In genomic region chr1:22522221-22522743, GRCh38 we compare ENCODE assay signal across 31 cellular contexts. TPM values are rescaled to one million over a fixed set of nuclear protein-coding genes. Genes with fewer than 3 reads are reported as not detected.
"Had no signal": no experiment of that assay in that cellular context is flagged by ENCODE, and none has a peak within 500 bp of the region (broad histone marks: within the 10 kb centered on the region; RNA-seq: fewer than 3 reads in every experiment).

No MANE protein-coding gene starts in this region.

- H3K27me3 Mint-ChIP-seq: stimulated activated memory B cell treated with anti-CD40 and anti-IgM and Interleukin-4, amounts not matched to agents 10 μg/mL and 1 μg/mL and 100 μg/mL, for 72 hours; stimulated activated naive B cell treated with anti-CD40 and anti-IgM and Interleukin-4, amounts not matched to agents 10 μg/mL and 1 μg/mL and 100 μg/mL, for 72 hours; stimulated activated naive CD8-positive, alpha-beta T cell treated with anti-CD3 and anti-CD28 coated beads, Interleukin-15, amount 100 ng/mL, for 72 hours; stimulated activated naive CD8-positive, alpha-beta T cell treated with anti-CD3 and anti-CD28 coated beads, Interleukin-15, Interleukin-2, amounts not matched to agents 100 ng/mL and 50 ng/mL, for 24 hours; type B pancreatic cell had no signal

- ATAC-seq: stimulated activated effector memory CD8-positive, alpha-beta T cell treated with anti-CD3 and anti-CD28 coated beads, Interleukin-12 subunit alpha, Interleukin-12 subunit beta, amount 100 ng/mL, for 72 hours; stimulated activated memory B cell treated with anti-CD40 and anti-IgM and Interleukin-4, amounts not matched to agents 10 μg/mL and 1 μg/mL and 100 μg/mL, for 72 hours; stimulated activated naive B cell treated with anti-CD40 and anti-IgM and Interleukin-4, amounts not matched to agents 10 μg/mL and 1 μg/mL and 100 μg/mL, for 72 hours; stimulated activated naive CD8-positive, alpha-beta T cell treated with anti-CD3 and anti-CD28 coated beads, Interleukin-15, amount 100 ng/mL, for 72 hours; stimulated activated naive CD8-positive, alpha-beta T cell treated with anti-CD3 and anti-CD28 coated beads, Interleukin-15, Interleukin-2, amounts not matched to agents 100 U/mL and 50 U/mL, for 24 hours; upper lobe of right lung had no signal

- H3K27ac Mint-ChIP-seq: stimulated activated effector memory CD8-positive, alpha-beta T cell treated with anti-CD3 and anti-CD28 coated beads, Interleukin-12 subunit alpha, Interleukin-12 subunit beta, amount 100 ng/mL, for 72 hours; stimulated activated memory B cell treated with anti-CD40 and anti-IgM and Interleukin-4, amounts not matched to agents 10 μg/mL and 1 μg/mL and 100 μg/mL, for 72 hours; stimulated activated naive B cell treated with anti-CD40 and anti-IgM and Interleukin-4, amounts not matched to agents 10 μg/mL and 1 μg/mL and 100 μg/mL, for 72 hours; stimulated activated naive CD8-positive, alpha-beta T cell treated with anti-CD3 and anti-CD28 coated beads, Interleukin-15, amount 100 ng/mL, for 72 hours; stimulated activated naive CD8-positive, alpha-beta T cell treated with anti-CD3 and anti-CD28 coated beads, Interleukin-15, Interleukin-2, amounts not matched to agents 100 ng/mL and 50 ng/mL, for 24 hours; type B pancreatic cell had no signal

- H3K4me1 Mint-ChIP-seq: stimulated activated effector memory CD8-positive, alpha-beta T cell treated with anti-CD3 and anti-CD28 coated beads, Interleukin-12 subunit alpha, Interleukin-12 subunit beta, amount 100 ng/mL, for 72 hours; stimulated activated memory B cell treated with anti-CD40 and anti-IgM and Interleukin-4, amounts not matched to agents 10 μg/mL and 1 μg/mL and 100 μg/mL, for 72 hours; stimulated activated naive B cell treated with anti-CD40 and anti-IgM and Interleukin-4, amounts not matched to agents 10 μg/mL and 1 μg/mL and 100 μg/mL, for 72 hours; stimulated activated naive CD8-positive, alpha-beta T cell treated with anti-CD3 and anti-CD28 coated beads, Interleukin-15, amount 100 ng/mL, for 72 hours had no signal

- H3K36me3 ChIP-seq: uterus had no signal

- FAIRE-seq: urothelium cell line had no signal

- H3K27me3 ChIP-seq: stomach, suprapubic skin, testis, thyroid gland, tibial artery, tibial nerve, transverse colon, upper lobe of left lung, upper lobe of right lung, uterus, vagina had no signal

- H3K4me3 ChIP-seq: stomach, suprapubic skin, testis, thoracic aorta, thyroid gland, tibial artery, tibial nerve, transverse colon, upper lobe of left lung, upper lobe of right lung, uterus, vagina had no signal

- DNase-seq: stimulated activated CD4-positive, alpha-beta T cell treated with anti-CD3 and anti-CD28 coated beads, Interleukin-2, amount 100 ng/mL, for 48 hours; stimulated activated CD4-positive, alpha-beta T cell treated with anti-CD3 and anti-CD28 coated beads, Interleukin-4, amount 100 ng/mL, for 1 hour; stimulated activated CD4-positive, alpha-beta T cell treated with anti-CD3 and anti-CD28 coated beads, Interleukin-4, amount 100 ng/mL, for 24 hours; stimulated activated CD4-positive, alpha-beta T cell treated with anti-CD3 and anti-CD28 coated beads, Interleukin-4, amount 100 ng/mL, for 4 hours; stimulated activated CD8-positive, alpha-beta memory T cell treated with anti-CD3 and anti-CD28 coated beads, Interleukin-4, amount 100 ng/mL, for 48 hours; stimulated activated naive B cell treated with anti-CD40 and anti-IgM and Interleukin-4, amounts not matched to agents 10 μg/mL and 1 μg/mL and 100 μg/mL, for 72 hours; stimulated activated naive CD4-positive, alpha-beta T cell; stimulated activated naive CD4-positive, alpha-beta T cell treated with Interleukin-2 at 50 U/mL for 16 hours; stimulated activated naive CD8-positive, alpha-beta T cell treated with anti-CD3 and anti-CD28 coated beads, Interleukin-15, amount 100 ng/mL, for 72 hours; stimulated activated naive CD8-positive, alpha-beta T cell treated with anti-CD3 and anti-CD28 coated beads, Interleukin-15, Interleukin-2, amounts not matched to agents 100 U/mL and 50 U/mL, for 24 hours; stomach; substantia nigra; testis; thyroid gland; tibial artery; transverse colon; trophoblast cell; upper lobe of left lung; upper lobe of right lung; uterus had no signal

- H3K27ac ChIP-seq: stomach, suprapubic skin, testis, thoracic aorta, thyroid gland, tibial artery, tibial nerve, transverse colon, upper lobe of left lung, upper lobe of right lung, uterus, vagina had no signal

- H3K4me1 ChIP-seq: suprapubic skin, testis, tibial artery, tibial nerve, transverse colon, upper lobe of left lung, upper lobe of right lung, uterus, vagina had no signal

- H3K9me3 ChIP-seq: stomach, suprapubic skin, testis, thoracic aorta, thyroid gland, tibial artery, tibial nerve, transverse colon, upper lobe of left lung, upper lobe of right lung, uterus, vagina had no signal

- H3K9me3 Mint-ChIP-seq: stimulated activated effector memory CD8-positive, alpha-beta T cell treated with anti-CD3 and anti-CD28 coated beads, Interleukin-12 subunit alpha, Interleukin-12 subunit beta, amount 100 ng/mL, for 72 hours; stimulated activated memory B cell treated with anti-CD40 and anti-IgM and Interleukin-4, amounts not matched to agents 10 μg/mL and 1 μg/mL and 100 μg/mL, for 72 hours; stimulated activated naive B cell treated with anti-CD40 and anti-IgM and Interleukin-4, amounts not matched to agents 10 μg/mL and 1 μg/mL and 100 μg/mL, for 72 hours; stimulated activated naive CD8-positive, alpha-beta T cell treated with anti-CD3 and anti-CD28 coated beads, Interleukin-15, amount 100 ng/mL, for 72 hours; stimulated activated naive CD8-positive, alpha-beta T cell treated with anti-CD3 and anti-CD28 coated beads, Interleukin-15, Interleukin-2, amounts not matched to agents 100 ng/mL and 50 ng/mL, for 24 hours; type B pancreatic cell had no signal

- H3K4me3 Mint-ChIP-seq: stimulated activated effector memory CD8-positive, alpha-beta T cell treated with anti-CD3 and anti-CD28 coated beads, Interleukin-12 subunit alpha, Interleukin-12 subunit beta, amount 100 ng/mL, for 72 hours; stimulated activated memory B cell treated with anti-CD40 and anti-IgM and Interleukin-4, amounts not matched to agents 10 μg/mL and 1 μg/mL and 100 μg/mL, for 72 hours; stimulated activated naive B cell treated with anti-CD40 and anti-IgM and Interleukin-4, amounts not matched to agents 10 μg/mL and 1 μg/mL and 100 μg/mL, for 72 hours; stimulated activated naive CD8-positive, alpha-beta T cell treated with anti-CD3 and anti-CD28 coated beads, Interleukin-15, amount 100 ng/mL, for 72 hours; stimulated activated naive CD8-positive, alpha-beta T cell treated with anti-CD3 and anti-CD28 coated beads, Interleukin-15, Interleukin-2, amounts not matched to agents 100 ng/mL and 50 ng/mL, for 24 hours; type B pancreatic cell had no signal

RNA-seq across cellular contexts. Expression of gene EPHA8, which starts 41.0 kb away (rescaled TPM):
- total RNA-seq: stomach, thoracic aorta, thyroid gland, tibial nerve, transverse colon, upper lobe of left lung, upper lobe of right lung, ureter, urinary bladder, vagina had no signal
- polyA plus RNA-seq: stomach, urinary bladder had no signal
